8 cellular contexts compared by ENCODE assay signal in genomic region chr11:66429983-66430602, GRCh38. TPM values are rescaled to one million over a fixed set of nuclear protein-coding genes. Genes with fewer than 3 reads are reported as not detected.
A peak's percentile ranks its signal among the peaks of the same experiment; 100 is the strongest.
DNase-seq lines count a peak whose midpoint lies in the region; ATAC-seq, FAIRE-seq and TF ChIP-seq lines count a peak whose summit lies in the region.

No MANE protein-coding gene starts in this region.

- WGBS in pancreas, 2 donors = 31 to 32% methylated on average over 9 of the region's 9 CpGs
- WGBS in transverse colon (ENCODE audit: low coverage in 1 of 2), 2 donors = 29 to 35% methylated on average over 4 to 9 of the region's 9 CpGs

- DNase-seq in DMS 273 (lab: John Stamatoyannopoulos, UW; ENCODE audit: unreplicated experiment) (peak; percentile 80), LNCaP clone FGC (ENCODE audit: low read depth) (no peak), SHP77 (lab: John Stamatoyannopoulos, UW) (peak; percentile 68 to 87), frontal cortex (ENCODE audit: low spot score in 2 of 2) (peak; percentile 48 to 71), pancreas (peak; percentile 29 to 85 (median 64)), transverse colon (peak; percentile 78)
- DNase-seq in activated T-helper 9 cell treated with anti-CD3 and anti-CD28 coated beads, Interleukin-2, amount 50 U/mL, for 16 hours (ENCODE audit: low read depth) = peak; percentile 60

- TF ChIP-seq CTCF in LNCaP clone FGC (IDR thresholded peaks at IDR 0.05; ENCODE audit: control insufficient read depth, extremely low read depth, insufficient read depth) (peak; percentile 94), pancreas (IDR thresholded peaks at IDR 0.05) (peak; percentile 59 to 71 (median 63)), transverse colon (IDR thresholded peaks at IDR 0.05) (peak; percentile 78 to 89 (median 79))

- peaks cover 0 to 2% (median 0%) of the 10 kb centered on the region in 3 donors for H3K36me3 ChIP-seq in pancreas
- H3K36me3 ChIP-seq in transverse colon = peaks cover 0 to 3% (median 0%) of the 10 kb centered on the region in 4 donors

- no peak for TF ChIP-seq POLR2A in transverse colon (IDR thresholded peaks at IDR 0.05)

- H3K27ac ChIP-seq in pancreas (no peak overlapping the region), transverse colon (no peak overlapping the region)

- no peak for TF ChIP-seq EP300 in transverse colon (IDR thresholded peaks at IDR 0.05; ENCODE audit: low read depth)

- H3K27me3 ChIP-seq in pancreas = no peaks in the 10 kb centered on the region
- no peaks in the 10 kb centered on the region for H3K27me3 ChIP-seq in transverse colon

- FAIRE-seq in frontal cortex (lab: Jason Lieb, UNC) (no peak), pancreas (lab: Jason Lieb, UNC) (no peak)

- intact Hi-C loops in pancreas (cut with DNase I) (no loop called here), transverse colon (cut with DNase I; ENCODE audit: low total_unique reads) (loop anchor here (1.0 to 5.0 kb wide), 2 partner anchors 22 to 218 kb away; no protein-coding TSS in a partner anchor)

- H3K9me3 ChIP-seq in pancreas (no peaks in the 10 kb centered on the region), transverse colon (no peaks in the 10 kb centered on the region)

- no peaks in the 10 kb centered on the region for H3K4me1 ChIP-seq in pancreas
- no peaks in the 10 kb centered on the region for H3K4me1 ChIP-seq in transverse colon

- in situ Hi-C loops in transverse colon (cut with MboI; ENCODE audit: low pct_ligation_motif_present in 1 of 4, low pct_unique_long_range_greater_than_20kb in 1 of 4, low sequenced_read_pairs in 3 of 4) = loop anchor here in 1 of 4 donors (10.0 kb wide), 1 partner anchor 255 kb away; no protein-coding TSS in a partner anchor

- H3K4me3 ChIP-seq in LNCaP clone FGC (ENCODE audit: low read depth, low read length) (no peak overlapping the region), pancreas (no peak overlapping the region), transverse colon (no peak overlapping the region)

- ATAC-seq in pancreas (peak; percentile 61 to 93 (median 90)), GM18502 (IDR thresholded peaks at IDR 0.05; ENCODE audit: poor library complexity, unreplicated experiment) (no peak)

RNA-seq across cellular contexts. Expression of gene MRPL11, which starts 8.6 kb away (rescaled TPM):
- 17.1 TPM for total RNA-seq in frontal cortex
- 10 to 100 TPM; 15.7 to 23.9 (median 21.0) TPM for total RNA-seq in pancreas
- polyA plus RNA-seq in pancreas = 10 to 100 TPM; 29.2 to 30.2 TPM
- 100 to 1,000 TPM in 1 of 4 donors, 10 to 100 TPM in 3; 39.6 to 127 (median 43.5) TPM for total RNA-seq in transverse colon

RNA-seq across cellular contexts. Expression of gene NPAS4, which starts 9.3 kb away (rescaled TPM):
- total RNA-seq in frontal cortex (under 0.01 TPM), pancreas (under 1 TPM in 1 of 6 donors, not detected in 5; 0.14 TPM), transverse colon (under 1 TPM in 1 of 4 donors, not detected in 3; 0.16 TPM)
- polyA plus RNA-seq in pancreas = under 1 TPM; 0.08 to 0.63 TPM

RNA-seq across cellular contexts. Expression of gene PELI3, which starts 36.6 kb away (rescaled TPM):
- 13.5 TPM for total RNA-seq in frontal cortex
- total RNA-seq in pancreas = 1 to 10 TPM; 3.0 to 9.6 (median 6.4) TPM
- 10 to 100 TPM; 14.7 to 19.9 TPM for polyA plus RNA-seq in pancreas
- 10 to 100 TPM in 1 of 4 donors, 1 to 10 TPM in 3; 1.2 to 14.2 (median 7.8) TPM for total RNA-seq in transverse colon

RNA-seq across cellular contexts. Expression of gene DPP3, which starts 50.1 kb away (rescaled TPM):
- total RNA-seq in frontal cortex = 39.1 TPM
- total RNA-seq in pancreas = 10 to 100 TPM in 4 of 6 donors, 1 to 10 TPM in 2; 8.5 to 27.0 (median 20.2) TPM
- polyA plus RNA-seq in pancreas = 10 to 100 TPM; 22.8 to 24.7 TPM
- 100 to 1,000 TPM in 1 of 4 donors, 10 to 100 TPM in 3; 32.8 to 116 (median 53.4) TPM for total RNA-seq in transverse colon

RNA-seq across cellular contexts. Expression of gene SLC29A2, which starts 58.5 kb away (rescaled TPM):
- total RNA-seq in frontal cortex (1.6 TPM), pancreas (1 to 10 TPM; 2.9 to 6.0 (median 4.3) TPM), transverse colon (10 to 100 TPM in 3 of 4 donors, 1 to 10 TPM in 1; 7.5 to 32.4 (median 14.4) TPM)
- 10 to 100 TPM; 19.9 to 21.7 TPM for polyA plus RNA-seq in pancreas
